ENCODE assay signal across 8 cellular contexts in the genomic region with DNA sequence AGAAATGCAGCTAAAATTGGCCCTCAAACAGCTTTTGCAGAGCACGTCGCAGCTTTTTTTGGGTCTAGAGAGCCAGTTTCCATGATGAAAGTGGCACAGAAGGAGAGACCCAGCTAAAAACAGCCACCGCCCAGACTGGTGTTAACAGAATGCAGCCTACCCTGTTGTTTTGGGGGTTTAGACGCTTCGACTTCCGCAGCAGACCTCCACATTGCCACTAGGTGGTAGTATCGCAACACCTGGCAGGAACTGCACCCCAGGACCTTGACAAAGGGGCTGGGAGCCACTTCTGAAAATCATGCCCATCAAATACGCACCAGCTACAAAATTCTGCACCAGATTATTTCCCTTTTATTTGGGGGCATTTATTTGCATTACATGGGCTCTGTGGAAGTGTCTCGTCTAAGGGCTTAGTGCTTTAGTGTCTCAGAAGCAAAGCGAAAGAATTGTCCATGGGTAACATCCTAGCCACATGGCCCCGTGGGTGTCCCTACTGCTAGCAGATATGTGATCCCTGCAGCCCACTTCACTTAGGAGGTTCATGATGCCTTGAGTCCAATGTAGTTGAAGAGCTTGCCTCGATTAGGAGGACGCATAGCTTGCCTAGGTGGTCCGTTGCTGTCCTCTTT.
DNase-seq lines count a peak whose midpoint lies in the region; ATAC-seq and TF ChIP-seq lines count a peak whose summit lies in the region.

No MANE protein-coding gene starts in this region.

- H3K27me3 ChIP-seq in fibroblast of lung (ENCODE audit: control insufficient read depth, insufficient read depth, low read length) = no peaks in the 10 kb centered on the region
- H3K27me3 ChIP-seq in neural progenitor cell = no peaks in the 10 kb centered on the region

- H3K4me2 ChIP-seq in fibroblast of lung (ENCODE audit: extremely low read depth, insufficient read depth, low read length) (no peak overlapping the region), neural progenitor cell (no peak overlapping the region)

- H3K4me3 ChIP-seq in fibroblast of lung (replicated peaks in 1 of 4; ENCODE audit: control extremely low read depth in 1 of 4, insufficient read depth in 1 of 4, low read depth in 3 of 4, low read length in 4 of 4) (no peak overlapping the region), neural progenitor cell (no peak overlapping the region)

- H3K36me3 ChIP-seq in fibroblast of lung (ENCODE audit: control insufficient read depth, insufficient read depth, low read length) = no peaks in the 10 kb centered on the region
- H3K36me3 ChIP-seq in neural progenitor cell = no peaks in the 10 kb centered on the region

- no peaks in the 10 kb centered on the region for H3F3A ChIP-seq in neural progenitor cell (ENCODE audit: low read depth)

- peaks cover 8% of the 10 kb centered on the region for H3K4me1 Mint-ChIP-seq in neural progenitor cell

- H3K4me1 ChIP-seq in fibroblast of lung (ENCODE audit: control insufficient read depth, extremely low read depth, insufficient read depth, low read length) = no peaks in the 10 kb centered on the region
- no peaks in the 10 kb centered on the region for H3K4me1 ChIP-seq in neural progenitor cell

- H3K27ac ChIP-seq in fibroblast of lung (ENCODE audit: insufficient read depth, low read length) (no peak overlapping the region), neural progenitor cell (no peak overlapping the region)

- no peaks in the 10 kb centered on the region for H3K79me2 ChIP-seq in fibroblast of lung (ENCODE audit: control insufficient read depth, insufficient read depth, low read length)
- no peaks in the 10 kb centered on the region for H3K79me2 ChIP-seq in neural progenitor cell (ENCODE audit: low read depth)

- peak; percentile 66 for ATAC-seq in HG03159 (IDR thresholded peaks at IDR 0.05; ENCODE audit: unreplicated experiment)

- peaks cover 5% of the 10 kb centered on the region for H3K9me3 Mint-ChIP-seq in neural progenitor cell

- H3K9me3 ChIP-seq in fibroblast of lung (ENCODE audit: control insufficient read depth, insufficient read depth, low read depth, low read length) (no peaks in the 10 kb centered on the region), neural progenitor cell (ENCODE audit: low read depth) (no peaks in the 10 kb centered on the region)

- H3K27me3 Mint-ChIP-seq in neural progenitor cell (ENCODE audit: insufficient read depth, low read depth) = peaks cover 7% of the 10 kb centered on the region

- H3K36me3 Mint-ChIP-seq in neural progenitor cell = no peaks in the 10 kb centered on the region

- DNase-seq in SHP77 (lab: John Stamatoyannopoulos, UW) = peak; percentile 17 to 40
- no peak for DNase-seq in SHP77 treated with DMSO at 0.1 percent for 48 hours (lab: John Stamatoyannopoulos, UW)
- peak; percentile 11 for DNase-seq in SK-N-DZ (ENCODE audit: low spot score)
- peak; percentile 5 for DNase-seq in fibroblast of lung (ENCODE audit: low read depth in 2 of 2)
- peak; percentile 80 for DNase-seq in neural progenitor cell (ENCODE audit: low spot score)
- DNase-seq in activated CD4-positive, CD25-positive, alpha-beta regulatory T cell (lab: John Stamatoyannopoulos, UW) = no peak
- no peak for DNase-seq in NCI-H187 treated with DMSO at 0.1 percent for 48 hours (lab: John Stamatoyannopoulos, UW)

- TF ChIP-seq CTCF in fibroblast of lung (conservative IDR thresholded peaks at IDR 0.05 in 1 of 2, IDR thresholded peaks at IDR 0.05 in 1 of 2; ENCODE audit: low read depth in 1 of 2, low read length in 2 of 2) = peak; percentile 37 to 41
- peak; percentile 92 for TF ChIP-seq CTCF in neural progenitor cell (IDR thresholded peaks at IDR 0.05)

- H3K4me3 Mint-ChIP-seq in neural progenitor cell = no peak overlapping the region

- H4K20me1 ChIP-seq in fibroblast of lung (ENCODE audit: control insufficient read depth, extremely low read depth, insufficient read depth, low read length) = no peaks in the 10 kb centered on the region
- H4K20me1 ChIP-seq in neural progenitor cell (ENCODE audit: low read depth) = no peaks in the 10 kb centered on the region

- H2AFZ ChIP-seq in fibroblast of lung (ENCODE audit: low read length) (no peak overlapping the region), neural progenitor cell (replicated peaks) (no peak overlapping the region)

- H3K27ac Mint-ChIP-seq in neural progenitor cell = peak overlapping the region; percentile 84

- H3K9ac ChIP-seq in fibroblast of lung (ENCODE audit: insufficient read depth, low read length) (no peak overlapping the region), neural progenitor cell (no peak overlapping the region)

Comparison
In these comparisons a context has a peak if more than half of its experiments do, and no peak if none do; other contexts are left out.
1. DNase-seq: peak in SHP77 (2 of 2), SK-N-DZ (single experiment), fibroblast of lung (2 of 2) and neural progenitor cell (single experiment); none in SHP77 treated with DMSO at 0.1 percent for 48 hours (single experiment), activated CD4-positive, CD25-positive, alpha-beta regulatory T cell (0 of 4) and NCI-H187 treated with DMSO at 0.1 percent for 48 hours (single experiment).